22 cellular contexts compared by ENCODE assay signal in the genomic region with DNA sequence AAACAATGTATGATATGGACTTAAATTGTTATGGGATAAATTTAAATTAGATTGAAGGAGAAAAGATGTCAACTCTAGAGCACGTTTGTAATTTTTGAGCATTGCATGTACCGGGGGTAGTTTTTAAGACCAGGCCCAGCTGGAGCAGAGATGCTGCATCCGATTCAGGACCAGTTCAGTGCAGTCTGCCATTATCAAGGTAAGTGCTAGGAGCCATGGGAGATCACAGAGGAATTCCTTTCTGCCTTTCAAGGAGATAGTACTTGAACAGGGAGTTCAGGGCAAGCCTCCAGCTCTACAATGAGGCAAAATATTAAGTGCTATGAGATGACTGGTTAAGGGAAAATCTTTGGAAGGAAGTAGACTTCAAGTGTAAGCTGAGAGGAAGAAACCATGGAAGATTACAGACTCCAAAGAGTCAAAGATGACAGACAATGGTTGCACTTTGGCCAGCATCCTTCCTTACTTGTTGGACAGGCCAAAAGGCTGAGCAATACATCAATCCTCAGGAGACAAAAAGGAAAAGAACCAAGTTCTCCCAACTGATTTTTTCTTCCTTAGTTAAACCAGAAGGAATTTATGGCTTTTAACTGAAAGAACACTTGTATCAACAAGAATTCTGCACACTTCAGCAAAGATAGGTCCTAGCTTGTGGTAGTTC.
DNase-seq lines count a peak whose midpoint lies in the region; ATAC-seq and TF ChIP-seq lines count a peak whose summit lies in the region.
"Had no signal": no experiment of that assay in that cellular context is flagged by ENCODE, and none has a peak within 500 bp of the region (broad histone marks: within the 10 kb centered on the region; RNA-seq: fewer than 3 reads in every experiment).

No MANE protein-coding gene starts in this region.

- no peaks in the 10 kb centered on the region for H3K36me3 ChIP-seq in endodermal cell (ENCODE audit: control insufficient read depth, insufficient read depth, low read length)
- H3K36me3 ChIP-seq: BE2C, SJCRH30, WERI-Rb-1 had no signal

- H3K36me3 Mint-ChIP-seq in HFFc6 (ENCODE audit: low read depth) (no peaks in the 10 kb centered on the region), endodermal cell (ENCODE audit: low read depth) (no peaks in the 10 kb centered on the region)
- H3K36me3 Mint-ChIP-seq: activated CD4-positive, alpha-beta memory T cell treated with anti-CD3 and anti-CD28 coated beads for 36 hours had no signal

- no peaks in the 10 kb centered on the region for H3K9me3 ChIP-seq in endodermal cell (ENCODE audit: control insufficient read depth, low read length)
- H3K9me3 ChIP-seq: BE2C, SJCRH30 had no signal

- ATAC-seq in left lobe of liver = peak; percentile 40
- ATAC-seq: GM12878; left colon; stimulated activated naive CD8-positive, alpha-beta T cell treated with anti-CD3 and anti-CD28 coated beads, Interleukin-15, Interleukin-2, amounts not matched to agents 100 U/mL and 50 U/mL, for 24 hours had no signal

- TF ChIP-seq CTCF in HFFc6 (IDR thresholded peaks at IDR 0.05) (no peak), endodermal cell (conservative IDR thresholded peaks at IDR 0.05) (no peak)

- H3K4me3 ChIP-seq in endodermal cell (ENCODE audit: low read length) = no peak overlapping the region
- H3K4me3 ChIP-seq: coronary artery, GM12878, SJCRH30 had no signal

- H3K27me3 Mint-ChIP-seq in HFFc6 (ENCODE audit: insufficient read depth) = peaks cover 1% of the 10 kb centered on the region; the same call in 1 of the 2 replicates
- H3K27me3 Mint-ChIP-seq in endodermal cell (ENCODE audit: insufficient read depth) = no peaks in the 10 kb centered on the region
- H3K27me3 Mint-ChIP-seq: activated CD4-positive, alpha-beta memory T cell treated with anti-CD3 and anti-CD28 coated beads for 36 hours had no signal

- H3K9me3 Mint-ChIP-seq in HFFc6 (no peaks in the 10 kb centered on the region), endodermal cell (no peaks in the 10 kb centered on the region)
- H3K9me3 Mint-ChIP-seq: activated CD4-positive, alpha-beta memory T cell treated with anti-CD3 and anti-CD28 coated beads for 36 hours had no signal

- WGBS in endodermal cell (ENCODE audit: insufficient coverage in 1 of 2, insufficient read length in 1 of 2), 2 experiments = 89 to 100% methylated on average over 3 of the region's 3 CpGs

- H3K4me3 Mint-ChIP-seq in HFFc6 (no peak overlapping the region), endodermal cell (no peak overlapping the region)
- H3K4me3 Mint-ChIP-seq: activated CD4-positive, alpha-beta memory T cell treated with anti-CD3 and anti-CD28 coated beads for 36 hours had no signal

- no peak overlapping the region for H3K9ac ChIP-seq in endodermal cell (ENCODE audit: extremely low read depth, low read length, poor library complexity, severe bottlenecking)

- H3K4me1 Mint-ChIP-seq in HFFc6 (ENCODE audit: low read depth) (peaks cover 64% of the 10 kb centered on the region), endodermal cell (peaks cover 27% of the 10 kb centered on the region)

- H3K27ac Mint-ChIP-seq in HFFc6 = peak overlapping the region; percentile 62
- no peak overlapping the region for H3K27ac Mint-ChIP-seq in endodermal cell
- H3K27ac Mint-ChIP-seq: activated CD4-positive, alpha-beta memory T cell treated with anti-CD3 and anti-CD28 coated beads for 36 hours had no signal

- no peak overlapping the region for H3K27ac ChIP-seq in endodermal cell (ENCODE audit: low read depth, low read length)
- H3K27ac ChIP-seq: SJCRH30, WERI-Rb-1 had no signal

- no peaks in the 10 kb centered on the region for H3K27me3 ChIP-seq in endodermal cell (ENCODE audit: control insufficient read depth, insufficient read depth, low read length, poor library complexity, severe bottlenecking)
- H3K27me3 ChIP-seq: BE2C, SJCRH30 had no signal

- peaks cover 13% of the 10 kb centered on the region for H3K4me1 ChIP-seq in endodermal cell (ENCODE audit: control insufficient read depth, insufficient read depth, low read length)

- DNase-seq in HFFc6 = no peak
- DNase-seq in endodermal cell = peak; percentile 45
- DNase-seq in left lobe of liver (ENCODE audit: low spot score) = no peak
- peak; percentile 92 for DNase-seq in stromal cell of bone marrow (ENCODE audit: low read depth)
- no peak for DNase-seq in COR-L47 (lab: John Stamatoyannopoulos, UW)
- DNase-seq in NCI-H345 treated with DMSO at 0.1 percent for 48 hours (lab: John Stamatoyannopoulos, UW; ENCODE audit: unreplicated experiment) = no peak
- no peak for DNase-seq in DMS79 treated with DMSO at 0.1 percent for 48 hours (lab: John Stamatoyannopoulos, UW)
- DNase-seq in activated effector memory CD4-positive, alpha-beta T cell treated with anti-CD3 and anti-CD28 coated beads, Interleukin-2, amount 50 U/mL, for 16 hours = no peak
- DNase-seq: activated CD4-positive, alpha-beta memory T cell treated with anti-CD3 and anti-CD28 coated beads for 36 hours; activated naive CD4-positive, alpha-beta T cell treated with Interleukin-2 at 50 U/mL for 16 hours; BE2C; GDM1; left colon; NCI-H2107; NCI-H69; retina; SJCRH30; stimulated activated naive CD8-positive, alpha-beta T cell treated with anti-CD3 and anti-CD28 coated beads, Interleukin-15, Interleukin-2, amounts not matched to agents 100 U/mL and 50 U/mL, for 24 hours; T-helper 2 cell; WERI-Rb-1 had no signal

Comparison
In these comparisons a context has a peak if more than half of its experiments do, and no peak if none do; other contexts are left out.
1. DNase-seq: peak in endodermal cell (single experiment) and stromal cell of bone marrow (single experiment); none in HFFc6 (single experiment), left lobe of liver (single experiment), COR-L47 (single experiment), NCI-H345 treated with DMSO at 0.1 percent for 48 hours (single experiment), DMS79 treated with DMSO at 0.1 percent for 48 hours (single experiment) and activated effector memory CD4-positive, alpha-beta T cell treated with anti-CD3 and anti-CD28 coated beads, Interleukin-2, amount 50 U/mL, for 16 hours (single experiment).